Comparison of ENCODE assay signal across 1 cellular context in the genomic region with DNA sequence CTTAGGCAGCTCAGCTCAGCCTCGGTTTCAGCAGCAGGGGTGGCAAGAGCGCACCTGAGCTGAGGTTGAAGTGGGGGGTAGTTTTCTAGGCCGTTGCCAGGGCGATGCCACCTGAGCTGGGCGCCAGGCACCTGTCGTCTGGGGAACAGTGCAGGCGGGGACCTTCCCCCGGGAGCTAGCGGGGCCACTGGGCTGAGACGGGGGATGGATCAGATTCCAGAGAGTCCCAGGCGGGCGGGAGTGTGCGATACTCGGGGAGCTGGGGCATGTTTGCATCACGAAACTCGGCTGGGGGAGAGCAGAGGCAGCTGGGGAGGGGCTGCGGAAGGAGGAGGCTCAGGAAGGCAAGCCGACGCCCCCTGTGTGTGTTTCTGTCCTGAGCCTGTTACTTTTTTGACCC.
TF ChIP-seq lines count a peak whose summit lies in the region.

No MANE protein-coding gene starts in this region.

TF ChIP-seq in GM23338, 12 proteins besides CTCF, POLR2A, EP300 and RAD21 (continued from another document):
- TF ChIP-seq JUNB (IDR thresholded peaks at IDR 0.05; ENCODE audit: unreplicated experiment): no peak
